9 cellular contexts compared by ENCODE assay signal in the genomic region with DNA sequence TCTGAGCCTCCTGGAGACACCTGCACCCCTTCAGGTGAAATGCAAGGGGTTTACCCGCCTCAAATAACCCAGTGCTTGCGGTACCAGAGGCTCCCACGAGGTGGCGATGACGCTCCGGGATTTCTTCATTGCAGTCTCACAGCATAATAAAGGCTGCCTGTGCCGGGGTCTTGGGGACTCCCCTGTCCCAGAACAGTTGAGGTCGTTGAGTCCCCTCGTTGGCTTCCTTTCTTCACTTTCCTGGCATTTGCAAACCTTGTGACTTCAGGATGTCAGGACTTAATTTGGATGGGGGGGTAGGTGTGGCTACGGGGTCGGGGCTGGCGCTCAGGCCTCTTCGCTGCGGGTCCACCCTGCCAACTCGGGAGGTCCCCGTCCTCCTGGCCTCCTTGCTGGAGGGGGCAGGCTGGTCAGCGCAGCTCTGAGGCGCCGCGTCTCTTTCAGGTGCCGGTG. TPM values are rescaled to one million over a fixed set of nuclear protein-coding genes. Genes with fewer than 3 reads are reported as not detected.
DNase-seq lines count a peak whose midpoint lies in the region; ATAC-seq and FAIRE-seq lines count a peak whose summit lies in the region.
"Had no signal": no experiment of that assay in that cellular context is flagged by ENCODE, and none has a peak within 500 bp of the region (broad histone marks: within the 10 kb centered on the region; RNA-seq: fewer than 3 reads in every experiment).

No MANE protein-coding gene starts in this region.

- 7 to 15% (median 9%) methylated on average over 21 of the region's 21 CpGs for WGBS in small intestine, 3 donors

- peaks cover 0 to 8% of the 10 kb centered on the region in 2 donors for H3K27me3 ChIP-seq in small intestine (ENCODE audit: control insufficient read depth in 2 of 2, insufficient read depth in 2 of 2, low read length in 2 of 2)

- no peak overlapping the region for H3K4me3 ChIP-seq in small intestine (ENCODE audit: low read depth in 1 of 2, low read length in 2 of 2)

- no peaks in the 10 kb centered on the region for H3K4me1 ChIP-seq in small intestine (ENCODE audit: control insufficient read depth in 2 of 2, insufficient read depth in 1 of 2, low read depth in 1 of 2, low read length in 1 of 2)

- DNase-seq in ELR (ENCODE audit: low read depth) (peak; percentile 64), M059J (ENCODE audit: low read depth) (peak; percentile 45), T-helper 22 cell (ENCODE audit: low read depth) (peak; percentile 50), amygdala (lab: John Stamatoyannopoulos, UW) (peak in 43 of 56 donors; percentile 11 to 82 (median 36)), hepatic stellate cell (ENCODE audit: low spot score) (peak; percentile 79), small intestine (peak; percentile 56)

- peaks cover 0 to under 1% of the 10 kb centered on the region in 2 donors for H3K36me3 ChIP-seq in small intestine (ENCODE audit: control insufficient read depth in 2 of 2, insufficient read depth in 2 of 2, low read length in 2 of 2)

- no peak overlapping the region for H3K27ac ChIP-seq in small intestine (ENCODE audit: low read depth in 1 of 2, low read length in 1 of 2)
- H3K27ac ChIP-seq: epithelial cell of prostate had no signal

- FAIRE-seq in small intestine (lab: Jason Lieb, UNC): no peak

- no peaks in the 10 kb centered on the region for H3K9me3 ChIP-seq in small intestine (ENCODE audit: control insufficient read depth, low read depth)

- no peak for ATAC-seq in GM21367 (IDR thresholded peaks at IDR 0.05; ENCODE audit: unreplicated experiment)
- ATAC-seq in GM18520 (IDR thresholded peaks at IDR 0.05; ENCODE audit: unreplicated experiment): no peak

RNA-seq across cellular contexts. Expression of gene GNAT1, which starts 1.3 kb away (rescaled TPM):
- total RNA-seq in M059J (2014; rRNA removed; shearing (Covaris generic)): not detected in 2 replicates
- polyA plus RNA-seq in small intestine: not detected

RNA-seq across cellular contexts. Expression of gene SLC38A3, which starts 12.4 kb away (rescaled TPM):
- total RNA-seq in M059J (2014; rRNA removed; shearing (Covaris generic)): 0.89 and 0.96 TPM in 2 replicates
- 1 to 10 TPM in 1 of 3 donors, not detected in 2; 2.1 TPM for polyA plus RNA-seq in small intestine

RNA-seq across cellular contexts. Expression of gene SEMA3F, which starts 37.6 kb away (rescaled TPM):
- 3.7 and 6.6 TPM in 2 replicates for total RNA-seq in M059J (2014; rRNA removed; shearing (Covaris generic))
- 10 to 100 TPM in 1 of 3 donors, 1 to 10 TPM in 2; 3.0 to 35.7 (median 3.6) TPM for polyA plus RNA-seq in small intestine

RNA-seq across cellular contexts. Expression of gene GNAI2, which starts 43.3 kb away (rescaled TPM):
- 232 and 259 TPM in 2 replicates for total RNA-seq in M059J (2014; rRNA removed; shearing (Covaris generic))
- polyA plus RNA-seq in small intestine: 100 to 1,000 TPM in 1 of 3 donors, 10 to 100 TPM in 2; 23.9 to 117 (median 49.2) TPM
